Comparison of ENCODE assay signal across 17 cellular contexts in the genomic region with DNA sequence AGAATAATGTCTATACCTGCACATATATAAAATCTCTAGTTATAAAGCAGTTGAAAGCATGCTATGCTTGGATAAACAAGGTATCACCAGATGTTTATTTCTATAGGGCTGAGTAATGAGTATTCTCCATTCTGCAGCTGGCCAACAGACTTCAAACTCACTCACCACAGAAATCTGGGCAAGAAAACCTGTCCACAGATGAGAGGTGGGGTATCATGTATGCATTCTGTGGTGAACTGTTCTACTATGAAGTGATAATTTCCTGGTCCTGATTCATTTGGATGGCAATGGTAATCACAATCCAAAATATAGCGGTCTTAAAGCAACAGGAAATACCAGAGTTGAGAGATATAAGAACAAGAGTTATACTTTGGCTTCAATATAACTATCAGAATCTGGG.
DNase-seq lines count a peak whose midpoint lies in the region; ATAC-seq, FAIRE-seq and TF ChIP-seq lines count a peak whose summit lies in the region.
"Had no signal": no experiment of that assay in that cellular context is flagged by ENCODE, and none has a peak within 500 bp of the region (broad histone marks: within the 10 kb centered on the region; RNA-seq: fewer than 3 reads in every experiment).

No MANE protein-coding gene starts in this region.

- POLR2A ChIA-PET in AG04449 (lab: Yijun Ruan, JAX) (no interaction called here), OCI-LY7 (lab: Charles Lee) (no interaction called here)

- H3K4me1 ChIP-seq in astrocyte (ENCODE audit: insufficient read depth, low read length) (no peaks in the 10 kb centered on the region), OCI-LY7 (ENCODE audit: insufficient read depth, low read length, poor library complexity, severe bottlenecking) (no peaks in the 10 kb centered on the region), GM23338 (ENCODE audit: insufficient read depth) (no peaks in the 10 kb centered on the region)

- no peaks in the 10 kb centered on the region for H3K36me3 ChIP-seq in astrocyte (ENCODE audit: insufficient read depth, low read length)
- no peaks in the 10 kb centered on the region for H3K36me3 ChIP-seq in OCI-LY7 (ENCODE audit: insufficient read depth, low read length)
- H3K36me3 ChIP-seq in GM23338 (ENCODE audit: insufficient read depth) = no peaks in the 10 kb centered on the region

- TF ChIP-seq CTCF in AG04449 (IDR thresholded peaks at IDR 0.05; ENCODE audit: insufficient read depth, low read length, missing control alignments) (no peak), astrocyte (IDR thresholded peaks at IDR 0.05; ENCODE audit: insufficient read depth, low read depth, low read length) (no peak), OCI-LY7 (conservative IDR thresholded peaks at IDR 0.05; ENCODE audit: low read length) (no peak), GM23338 (conservative IDR thresholded peaks at IDR 0.05; ENCODE audit: low read depth in 2 of 2) (no peak)

- H3K9me3 Mint-ChIP-seq in astrocyte (ENCODE audit: unreplicated experiment) = no peaks in the 10 kb centered on the region
- H3K9me3 Mint-ChIP-seq in GM23338 = no peaks in the 10 kb centered on the region; the same call in 2 of the 3 replicates

- ATAC-seq in GM23338 = no peak
- ATAC-seq: HepG2 had no signal

- H3K4me3 Mint-ChIP-seq in astrocyte (ENCODE audit: unreplicated experiment) (no peak overlapping the region), GM23338 (no peak overlapping the region)

- H3K79me2 ChIP-seq in astrocyte (ENCODE audit: insufficient read depth, low read length) = no peaks in the 10 kb centered on the region
- no peaks in the 10 kb centered on the region for H3K79me2 ChIP-seq in OCI-LY7 (ENCODE audit: insufficient read depth, low read depth, low read length)
- H3K79me2 ChIP-seq in GM23338 (replicated peaks; ENCODE audit: insufficient read depth) = no peaks in the 10 kb centered on the region

- no peak overlapping the region for H3K9ac ChIP-seq in astrocyte (ENCODE audit: low read length)

- H3K4me3 ChIP-seq in AG04449 (ENCODE audit: low read depth, low read length) = no peak overlapping the region
- no peak overlapping the region for H3K4me3 ChIP-seq in astrocyte (ENCODE audit: insufficient read depth, low read depth, low read length)
- no peak overlapping the region for H3K4me3 ChIP-seq in OCI-LY7 (ENCODE audit: low read depth, low read length, poor library complexity, severe bottlenecking)
- H3K4me3 ChIP-seq in GM23338 = no peak overlapping the region

- no peaks in the 10 kb centered on the region for H3K27me3 Mint-ChIP-seq in astrocyte (ENCODE audit: low read depth, unreplicated experiment)
- H3K27me3 Mint-ChIP-seq in GM23338 (ENCODE audit: insufficient read depth, low read depth, poor library complexity) = no peaks in the 10 kb centered on the region

- H3K27ac ChIP-seq in astrocyte (ENCODE audit: low read depth, low read length) = no peak overlapping the region
- H3K27ac ChIP-seq in OCI-LY7 (ENCODE audit: low read depth, low read length, poor library complexity, severe bottlenecking) = no peak overlapping the region
- no peak overlapping the region for H3K27ac ChIP-seq in GM23338 (ENCODE audit: low read depth)
- H3K27ac ChIP-seq: 22Rv1 had no signal

- no peaks in the 10 kb centered on the region for H3K36me3 Mint-ChIP-seq in astrocyte (ENCODE audit: low read depth, unreplicated experiment)
- no peaks in the 10 kb centered on the region for H3K36me3 Mint-ChIP-seq in GM23338 (ENCODE audit: low read depth)

- no peak for TF ChIP-seq POLR2A in H54 (IDR thresholded peaks at IDR 0.05; ENCODE audit: low read depth, low read length)

- H3K27me3 ChIP-seq in astrocyte (ENCODE audit: insufficient read depth, low read length) (no peaks in the 10 kb centered on the region), GM23338 (ENCODE audit: insufficient read depth) (no peaks in the 10 kb centered on the region)

- H3F3A ChIP-seq in GM23338 (replicated peaks; ENCODE audit: low read depth) = no peaks in the 10 kb centered on the region

- DNase-seq in AG04449 (ENCODE audit: low read depth, low spot score) (peak; percentile 38), H54 (ENCODE audit: insufficient read length, low spot score) (no peak), astrocyte (ENCODE audit: low read depth) (peak; percentile 94), fibroblast of peridontal ligament (ENCODE audit: extremely low read depth) (peak; percentile 85), NCI-H1417 treated with DMSO at 0.1 percent for 48 hours (lab: John Stamatoyannopoulos, UW) (no peak), cardiac septum (ENCODE audit: low spot score) (no peak), OCI-LY7 (ENCODE audit: low spot score) (no peak), GM23338 (ENCODE audit: low spot score) (no peak)
- DNase-seq: C1 segment of cervical spinal cord, DMS 273 treated with DMSO at 0.1 percent for 48 hours, NCI-H1105 treated with DMSO at 0.1 percent for 48 hours, NCI-H187 treated with DMSO at 0.1 percent for 48 hours, NCI-H524, SHP77 treated with DMSO at 0.1 percent for 48 hours had no signal

- H2AFZ ChIP-seq in astrocyte (ENCODE audit: low read depth, low read length) (no peak overlapping the region), OCI-LY7 (ENCODE audit: low read length) (no peak overlapping the region), GM23338 (no peak overlapping the region)

- no peak overlapping the region for H3K27ac Mint-ChIP-seq in astrocyte (ENCODE audit: unreplicated experiment)
- no peak overlapping the region for H3K27ac Mint-ChIP-seq in GM23338

- CTCF ChIA-PET in AG04449 (lab: Yijun Ruan, JAX) (no interaction called here), OCI-LY7 (lab: Charles Lee; ENCODE audit: unreplicated experiment) (no interaction called here)

- H3K9me2 ChIP-seq in OCI-LY7 (ENCODE audit: insufficient read depth, low read length) = no peaks in the 10 kb centered on the region
- 0 out of 2 replicates have a peak, but pooled peaks cover 5% of the 10 kb centered on the region for H3K9me2 ChIP-seq in GM23338 (ENCODE audit: insufficient read depth)

- no peaks in the 10 kb centered on the region for H3K4me1 Mint-ChIP-seq in astrocyte (ENCODE audit: low read depth, unreplicated experiment)
- peaks cover 4% of the 10 kb centered on the region; the same call in 1 of the 3 replicates for H3K4me1 Mint-ChIP-seq in GM23338

- H3K4me2 ChIP-seq in astrocyte (ENCODE audit: low read length) = no peak overlapping the region
- H3K4me2 ChIP-seq in OCI-LY7 (ENCODE audit: low read length) = no peak overlapping the region
- no peak overlapping the region for H3K4me2 ChIP-seq in GM23338

- H4K20me1 ChIP-seq in astrocyte (ENCODE audit: insufficient read depth, low read length) (no peaks in the 10 kb centered on the region), OCI-LY7 (ENCODE audit: insufficient read depth, low read length) (no peaks in the 10 kb centered on the region), GM23338 (replicated peaks; ENCODE audit: insufficient read depth) (no peaks in the 10 kb centered on the region)

- H3K9me3 ChIP-seq in astrocyte (ENCODE audit: insufficient read depth, low read depth, low read length) = no peaks in the 10 kb centered on the region
- H3K9me3 ChIP-seq in OCI-LY7 (ENCODE audit: low read length) = no peaks in the 10 kb centered on the region

- no TSS peak for BruUV-seq in OCI-LY7 (replicated peaks; lab: Mats Ljungman, UMichigan)

- FAIRE-seq in H54 (lab: Jason Lieb, UNC) = peak; percentile 38
- no peak for FAIRE-seq in astrocyte (lab: Jason Lieb, UNC)
- FAIRE-seq: GM12892, HepG2 had no signal

- intact Hi-C loops in cardiac septum (cut with DNase I) = no loop called here
- intact Hi-C loops in OCI-LY7 (cut with micrococcal nuclease; ENCODE audit: unreplicated experiment) = no loop called here

TF ChIP-seq in GM23338, 12 proteins besides CTCF, POLR2A, EP300 and RAD21 (continues in another document):
- TF ChIP-seq ZNF114 (CRISPR knock-in tag; IDR thresholded peaks at IDR 0.05) = no peak
- no peak for TF ChIP-seq NANOG (IDR thresholded peaks at IDR 0.05; ENCODE audit: borderline replicate concordance)
- TF ChIP-seq, protein P1, sequence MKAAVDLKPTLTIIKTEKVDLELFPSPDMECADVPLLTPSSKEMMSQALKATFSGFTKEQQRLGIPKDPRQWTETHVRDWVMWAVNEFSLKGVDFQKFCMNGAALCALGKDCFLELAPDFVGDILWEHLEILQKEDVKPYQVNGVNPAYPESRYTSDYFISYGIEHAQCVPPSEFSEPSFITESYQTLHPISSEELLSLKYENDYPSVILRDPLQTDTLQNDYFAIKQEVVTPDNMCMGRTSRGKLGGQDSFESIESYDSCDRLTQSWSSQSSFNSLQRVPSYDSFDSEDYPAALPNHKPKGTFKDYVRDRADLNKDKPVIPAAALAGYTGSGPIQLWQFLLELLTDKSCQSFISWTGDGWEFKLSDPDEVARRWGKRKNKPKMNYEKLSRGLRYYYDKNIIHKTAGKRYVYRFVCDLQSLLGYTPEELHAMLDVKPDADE (IDR thresholded peaks at IDR 0.05) = no peak
- no peak for TF ChIP-seq EZH2phosphoT487 (IDR thresholded peaks at IDR 0.05; ENCODE audit: unreplicated experiment)
- TF ChIP-seq POLR2AphosphoS5 (IDR thresholded peaks at IDR 0.05; ENCODE audit: low read depth) = no peak
- TF ChIP-seq CREB1 (CRISPR knock-in tag; IDR thresholded peaks at IDR 0.05; ENCODE audit: low read depth) = no peak
- TF ChIP-seq JUNB (IDR thresholded peaks at IDR 0.05; ENCODE audit: unreplicated experiment) = no peak

Comparison
In these comparisons a context has a peak if more than half of its experiments do, and no peak if none do; other contexts are left out.
1. DNase-seq: peak in AG04449 (single experiment), astrocyte (single experiment) and fibroblast of peridontal ligament (single experiment); none in H54 (single experiment), NCI-H1417 treated with DMSO at 0.1 percent for 48 hours (single experiment), cardiac septum (single experiment), OCI-LY7 (single experiment) and GM23338 (single experiment).